Comparison of ENCODE assay signal across 8 cellular contexts in genomic region chr7:2757361-2757903, GRCh38.
DNase-seq lines count a peak whose midpoint lies in the region; ATAC-seq, FAIRE-seq and TF ChIP-seq lines count a peak whose summit lies in the region.

No MANE protein-coding gene starts in this region.

- TF ChIP-seq CTCF in adrenal gland (IDR thresholded peaks at IDR 0.05): no peak
- no peak for TF ChIP-seq CTCF in stomach (IDR thresholded peaks at IDR 0.05)

- no peaks in the 10 kb centered on the region for H3K9me3 ChIP-seq in adrenal gland (replicated peaks in 1 of 3)
- H3K9me3 ChIP-seq in iPS-20b (ENCODE audit: insufficient read depth, low read depth, low read length): no peaks in the 10 kb centered on the region
- H3K9me3 ChIP-seq in stomach: no peaks in the 10 kb centered on the region

- no peak for TF ChIP-seq EP300 in stomach (IDR thresholded peaks at IDR 0.05)

- H3K36me3 ChIP-seq in adrenal gland (replicated peaks in 1 of 2): no peaks in the 10 kb centered on the region
- peaks cover 13% of the 10 kb centered on the region for H3K36me3 ChIP-seq in iPS-20b (ENCODE audit: insufficient read depth, low read depth, low read length)
- peaks cover 0 to 4% (median 1%) of the 10 kb centered on the region in 4 donors for H3K36me3 ChIP-seq in stomach

- no peak for ATAC-seq in GM18909 (IDR thresholded peaks at IDR 0.05; ENCODE audit: poor library complexity, unreplicated experiment)

- intact Hi-C loops in adrenal gland (cut with DNase I) (loop anchor here in 1 of 2 donors (10.0 kb wide), 1 partner anchor 77 kb away; no protein-coding TSS in a partner anchor), stomach (cut with DNase I; ENCODE audit: low total_unique reads) (no loop called here)

- H3K4me1 ChIP-seq in adrenal gland (replicated peaks in 1 of 2) (peaks cover 32 to 56% of the 10 kb centered on the region in 2 donors), iPS-20b (ENCODE audit: insufficient read depth, low read length) (peaks cover 14% of the 10 kb centered on the region; the same call in 1 of the 2 replicates), stomach (peaks cover 28 to 51% (median 38%) of the 10 kb centered on the region in 4 donors)

- H3K27me3 ChIP-seq in adrenal gland: no peaks in the 10 kb centered on the region
- no peaks in the 10 kb centered on the region for H3K27me3 ChIP-seq in iPS-20b (ENCODE audit: insufficient read depth, low read length)
- H3K27me3 ChIP-seq in stomach: no peaks in the 10 kb centered on the region

- FAIRE-seq in HTR-8/SVneo (lab: Jason Lieb, UNC): peak; percentile 16

- H3K4me3 ChIP-seq in adrenal gland (peak overlapping the region in 1 of 4 donors; percentile 18), iPS-20b (ENCODE audit: low read length) (no peak overlapping the region), stomach (no peak overlapping the region)

- TF ChIP-seq POLR2A in adrenal gland (IDR thresholded peaks at IDR 0.05) (no peak), stomach (IDR thresholded peaks at IDR 0.05) (no peak)

- WGBS in adrenal gland, 4 donors: 24 to 38% (median 29%) methylated on average over 11 of the region's 11 CpGs
- WGBS in stomach, 5 donors: 49 to 77% (median 68%) methylated on average over 11 of the region's 11 CpGs

- H3K9ac ChIP-seq in iPS-20b (ENCODE audit: low read depth, low read length): peak overlapping the region; percentile 19; the same call in 1 of the 2 replicates

- peak; percentile 15 for DNase-seq in SIG-M5 treated with dmso at 0.1 percent for 504 hours (lab: John Stamatoyannopoulos, UW; ENCODE audit: unreplicated experiment)
- DNase-seq in SIG-M5 (lab: John Stamatoyannopoulos, UW): no peak
- DNase-seq in HTR-8/SVneo (ENCODE audit: insufficient read length, low spot score): peak; percentile 59
- DNase-seq in adrenal gland: peak; percentile 84 to 95 (median 91)
- DNase-seq in stomach: no peak
- DNase-seq in HuH-7 (ENCODE audit: low spot score): no peak

- H3K27ac ChIP-seq in adrenal gland: peak overlapping the region; percentile 73 to 94 (median 84)
- no peak overlapping the region for H3K27ac ChIP-seq in iPS-20b (ENCODE audit: low read length)
- H3K27ac ChIP-seq in stomach: peak overlapping the region; percentile 14 to 88 (median 84)

Comparison
In these comparisons a context has a peak if more than half of its experiments do, and no peak if none do; other contexts are left out.
1. DNase-seq: peak in SIG-M5 treated with dmso at 0.1 percent for 504 hours (single experiment), HTR-8/SVneo (single experiment) and adrenal gland (7 of 7); none in SIG-M5 (single experiment), stomach (single experiment) and HuH-7 (single experiment).